In the genomic region with DNA sequence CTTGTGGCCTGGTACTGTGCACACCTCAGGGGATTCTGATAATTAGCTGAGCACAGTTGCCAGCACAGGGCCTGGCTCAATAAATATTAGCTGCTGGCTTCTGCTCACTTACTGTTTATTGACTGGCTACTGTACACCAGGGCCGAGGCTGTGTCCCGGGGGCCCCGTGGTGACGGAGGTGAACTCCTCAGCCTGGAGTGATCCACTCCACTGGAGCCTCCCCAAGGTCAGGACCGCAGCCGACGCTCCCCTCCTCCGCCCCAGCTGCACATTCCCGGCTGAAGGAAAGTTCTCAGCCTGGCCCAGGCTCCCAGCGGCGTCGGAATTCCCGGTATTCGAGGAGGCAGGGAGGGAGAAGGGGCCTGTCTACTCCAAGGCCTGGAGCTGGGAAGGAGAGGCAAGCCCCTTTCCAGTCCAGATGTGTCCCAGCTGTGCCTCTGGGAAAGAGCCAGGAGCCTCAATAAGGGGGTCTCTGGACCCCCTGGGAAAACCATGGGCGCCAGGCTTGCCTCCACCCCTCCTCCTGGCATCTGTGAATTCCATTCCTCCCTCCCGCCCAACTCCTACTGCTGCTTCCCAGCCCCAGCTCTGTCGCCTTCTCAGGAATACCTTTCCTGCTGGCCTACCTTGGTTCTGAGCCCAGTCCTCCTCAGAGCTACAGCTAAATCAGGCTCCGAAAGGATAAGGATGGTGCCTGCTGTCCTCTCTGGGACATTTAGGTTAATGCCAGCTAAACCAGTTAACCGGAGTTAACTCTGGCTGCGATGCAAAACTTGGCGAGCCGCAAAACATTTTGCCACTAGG, we compare ENCODE assay signal across 9 cellular contexts. TPM values are rescaled to one million over a fixed set of nuclear protein-coding genes. Genes with fewer than 3 reads are reported as not detected.
DNase-seq lines count a peak whose midpoint lies in the region; ATAC-seq and TF ChIP-seq lines count a peak whose summit lies in the region.
"Had no signal": no experiment of that assay in that cellular context is flagged by ENCODE, and none has a peak within 500 bp of the region (broad histone marks: within the 10 kb centered on the region; RNA-seq: fewer than 3 reads in every experiment).

No MANE protein-coding gene starts in this region.

- DNase-seq in activated T-cell treated with anti-CD3 and anti-CD28 coated beads, Interleukin-2, amount 50 U/mL, for 24 hours, result no peak
- DNase-seq in activated T-cell treated with anti-CD3 and anti-CD28 coated beads, Interleukin-2, amount 50 U/mL, for 48 hours, result no peak
- DNase-seq in ecto neural progenitor cell (ENCODE audit: low spot score) (peak; percentile 87), lung (ENCODE audit: low spot score) (no peak), upper lobe of right lung (peak; percentile 78), HPDE6-E6E7 (ENCODE audit: extremely low spot score) (no peak), activated T-cell treated with anti-CD3 and anti-CD28 coated beads for 4 hours (no peak)

- H3K9me3 ChIP-seq in lung (ENCODE audit: control insufficient read depth in 2 of 2, insufficient read depth in 1 of 2, low read length in 1 of 2) (no peaks in the 10 kb centered on the region), upper lobe of right lung (no peaks in the 10 kb centered on the region)

- peaks cover 46% of the 10 kb centered on the region for H3K36me3 Mint-ChIP-seq in activated T-cell treated with anti-CD3 and anti-CD28 coated beads, Interleukin-2, amount 50 U/mL, for 24 hours (ENCODE audit: low read depth)

- peaks cover 14 to 23% of the 10 kb centered on the region in 2 donors for H3K36me3 ChIP-seq in lung (ENCODE audit: control insufficient read depth in 2 of 2, insufficient read depth in 2 of 2, low read length in 2 of 2)
- H3K36me3 ChIP-seq in upper lobe of right lung, result peaks cover 21% of the 10 kb centered on the region

- H3K9me3 Mint-ChIP-seq in activated T-cell treated with anti-CD3 and anti-CD28 coated beads, Interleukin-2, amount 50 U/mL, for 24 hours, result no peaks in the 10 kb centered on the region

- 33 to 34% methylated on average over 21 to 22 of the region's 22 CpGs for WGBS in lung, 2 donors

- H3K27me3 ChIP-seq in lung (ENCODE audit: control insufficient read depth, insufficient read depth) (no peaks in the 10 kb centered on the region), upper lobe of right lung (no peaks in the 10 kb centered on the region)

- peak overlapping the region; percentile 47 for H3K27ac Mint-ChIP-seq in activated T-cell treated with anti-CD3 and anti-CD28 coated beads, Interleukin-2, amount 50 U/mL, for 24 hours

- no peaks in the 10 kb centered on the region for H3K27me3 Mint-ChIP-seq in activated T-cell treated with anti-CD3 and anti-CD28 coated beads, Interleukin-2, amount 50 U/mL, for 24 hours

- intact Hi-C loops in upper lobe of right lung (cut with DNase I), result no loop called here

- H3K4me3 Mint-ChIP-seq in activated T-cell treated with anti-CD3 and anti-CD28 coated beads, Interleukin-2, amount 50 U/mL, for 24 hours, result no peak overlapping the region

- TF ChIP-seq CTCF in lung (IDR thresholded peaks at IDR 0.05; ENCODE audit: control extremely low read depth, extremely low read depth) (no peak), upper lobe of right lung (IDR thresholded peaks at IDR 0.05) (no peak)

- peak; percentile 16 for ATAC-seq in lung (ENCODE audit: insufficient read depth, low FRiP score)
- ATAC-seq in upper lobe of right lung, result peak; percentile 74
- ATAC-seq in HG03457 (IDR thresholded peaks at IDR 0.05; ENCODE audit: unreplicated experiment), result no peak

- H3K4me3 ChIP-seq in lung (no peak overlapping the region), upper lobe of right lung (no peak overlapping the region)

- peaks cover 0 to 8% of the 10 kb centered on the region in 2 donors for H3K4me1 ChIP-seq in lung (ENCODE audit: control insufficient read depth in 2 of 2, insufficient read depth in 2 of 2, low read length in 2 of 2)
- H3K4me1 ChIP-seq in upper lobe of right lung, result peaks cover 28% of the 10 kb centered on the region

- H3K27ac ChIP-seq in lung (ENCODE audit: low read depth in 1 of 2, low read length in 1 of 2), result peak overlapping the region; percentile 50 to 88
- H3K27ac ChIP-seq in upper lobe of right lung, result peak overlapping the region; percentile 83
- H3K27ac ChIP-seq: HL-60 had no signal

- H3K4me1 Mint-ChIP-seq in activated T-cell treated with anti-CD3 and anti-CD28 coated beads, Interleukin-2, amount 50 U/mL, for 24 hours (ENCODE audit: low read depth), result peaks cover 32% of the 10 kb centered on the region

RNA-seq across cellular contexts. Expression of a gene that starts 7.2 kb away (rescaled TPM):
- 1,000 to 10,000 TPM in 1 of 2 donors, 100 to 1,000 TPM in 1; 108 to 1,772 TPM for total RNA-seq in lung
- polyA plus RNA-seq in lung, result 1,000 to 10,000 TPM; 2,468 to 3,242 TPM
- total RNA-seq in upper lobe of right lung, result 1,446 TPM

RNA-seq across cellular contexts. Expression of a gene that starts 16.0 kb away (rescaled TPM):
- total RNA-seq in lung (10 to 100 TPM; 33.4 to 52.7 TPM), upper lobe of right lung (32.4 TPM)
- 10 to 100 TPM; 15.5 to 20.9 TPM for polyA plus RNA-seq in lung

RNA-seq across cellular contexts. Expression of a gene that starts 16.9 kb away (rescaled TPM):
- 100 to 1,000 TPM in 1 of 2 donors, 10 to 100 TPM in 1; 55.1 to 105 TPM for total RNA-seq in lung
- 100 to 1,000 TPM in 1 of 2 donors, 10 to 100 TPM in 1; 71.0 to 127 TPM for polyA plus RNA-seq in lung
- total RNA-seq in upper lobe of right lung, result 98.4 TPM

RNA-seq across cellular contexts. Expression of a gene that starts 21.9 kb away (rescaled TPM):
- total RNA-seq in lung, result 100 to 1,000 TPM in 1 of 2 donors, 10 to 100 TPM in 1; 41.2 to 170 TPM
- 100 to 1,000 TPM; 174 to 655 TPM for polyA plus RNA-seq in lung
- 224 TPM for total RNA-seq in upper lobe of right lung

RNA-seq across cellular contexts. Expression of a gene that starts 37.3 kb away (rescaled TPM):
- total RNA-seq in lung (10 to 100 TPM; 16.5 to 36.3 TPM), upper lobe of right lung (28.8 TPM)
- polyA plus RNA-seq in lung, result 10 to 100 TPM; 29.4 to 36.8 TPM

Comparison
In these comparisons a context has a peak if more than half of its experiments do, and no peak if none do; other contexts are left out.
1. DNase-seq: peak in ecto neural progenitor cell (single experiment) and upper lobe of right lung (single experiment); none in activated T-cell treated with anti-CD3 and anti-CD28 coated beads, Interleukin-2, amount 50 U/mL, for 24 hours (single experiment), activated T-cell treated with anti-CD3 and anti-CD28 coated beads, Interleukin-2, amount 50 U/mL, for 48 hours (0 of 2), lung (single experiment), HPDE6-E6E7 (single experiment) and activated T-cell treated with anti-CD3 and anti-CD28 coated beads for 4 hours (single experiment).